ENCODE assay signal across 18 cellular contexts in genomic region chr16:81464279-81464678, GRCh38.
"Had no signal": no experiment of that assay in that cellular context is flagged by ENCODE, and none has a peak within 500 bp of the region (broad histone marks: within the 10 kb centered on the region; RNA-seq: fewer than 3 reads in every experiment).

No MANE protein-coding gene starts in this region.

- DNase-seq: activated CD4-positive, alpha-beta T cell treated with anti-CD3 and anti-CD28 coated beads, Interleukin-2, amount 50 U/mL, for 1 hour; activated effector memory CD4-positive, alpha-beta T cell treated with anti-CD3 and anti-CD28 coated beads, Interleukin-2, amount 50 U/mL, for 16 hours; activated T-cell treated with anti-CD3 and anti-CD28 coated beads, Interleukin-2, amount 50 U/mL, for 72 hours; adrenal gland; dermis blood vessel endothelial cell; effector memory CD4-positive, alpha-beta T cell; esophagus squamous epithelium; left cardiac atrium; mesenchymal stem cell; mucosa of descending colon; naive thymus-derived CD8-positive, alpha-beta T cell; stimulated activated naive CD4-positive, alpha-beta T cell treated with Interleukin-2 at 50 U/mL for 16 hours; thyroid gland had no signal

- H3K9me3 Mint-ChIP-seq: activated naive CD4-positive, alpha-beta T cell treated with anti-CD3 and anti-CD28 coated beads, Interleukin-2, amount 50 U/mL, for 24 hours; naive thymus-derived CD8-positive, alpha-beta T cell had no signal

- H3K4me3 Mint-ChIP-seq: activated naive CD4-positive, alpha-beta T cell treated with anti-CD3 and anti-CD28 coated beads, Interleukin-2, amount 50 U/mL, for 24 hours; activated T-cell treated with anti-CD3 and anti-CD28 coated beads, Interleukin-2, amount 50 U/mL, for 72 hours; naive thymus-derived CD8-positive, alpha-beta T cell had no signal

- H3K27me3 ChIP-seq: adrenal gland, breast epithelium, esophagus squamous epithelium, spleen, thyroid gland had no signal

- ATAC-seq: activated CD4-positive, CD25-positive, alpha-beta regulatory T cell treated with anti-CD3 and anti-CD28 coated beads, Interleukin-2, amount 50 U/mL, for 24 hours; activated T-cell treated with anti-CD3 and anti-CD28 coated beads, Interleukin-2, amount 50 U/mL, for 72 hours; left cardiac atrium; mucosa of descending colon; naive thymus-derived CD8-positive, alpha-beta T cell had no signal

- FAIRE-seq: astrocyte had no signal

- H3K9me3 ChIP-seq: adrenal gland, breast epithelium, esophagus squamous epithelium, mucosa of descending colon, spleen, thyroid gland had no signal

- H3K36me3 ChIP-seq: adrenal gland, breast epithelium, thyroid gland had no signal

- H3K4me3 ChIP-seq: adrenal gland, breast epithelium, esophagus squamous epithelium, mucosa of descending colon, spleen, thyroid gland had no signal

- H3K4me1 ChIP-seq: breast epithelium had no signal

- H3K27me3 Mint-ChIP-seq: activated naive CD4-positive, alpha-beta T cell treated with anti-CD3 and anti-CD28 coated beads, Interleukin-2, amount 50 U/mL, for 24 hours; naive thymus-derived CD8-positive, alpha-beta T cell had no signal

- H3K27ac ChIP-seq: esophagus squamous epithelium, thyroid gland had no signal

- H3K27ac Mint-ChIP-seq: activated T-cell treated with anti-CD3 and anti-CD28 coated beads, Interleukin-2, amount 50 U/mL, for 72 hours had no signal
